Comparison of ENCODE assay signal across 36 cellular contexts in the genomic region with DNA sequence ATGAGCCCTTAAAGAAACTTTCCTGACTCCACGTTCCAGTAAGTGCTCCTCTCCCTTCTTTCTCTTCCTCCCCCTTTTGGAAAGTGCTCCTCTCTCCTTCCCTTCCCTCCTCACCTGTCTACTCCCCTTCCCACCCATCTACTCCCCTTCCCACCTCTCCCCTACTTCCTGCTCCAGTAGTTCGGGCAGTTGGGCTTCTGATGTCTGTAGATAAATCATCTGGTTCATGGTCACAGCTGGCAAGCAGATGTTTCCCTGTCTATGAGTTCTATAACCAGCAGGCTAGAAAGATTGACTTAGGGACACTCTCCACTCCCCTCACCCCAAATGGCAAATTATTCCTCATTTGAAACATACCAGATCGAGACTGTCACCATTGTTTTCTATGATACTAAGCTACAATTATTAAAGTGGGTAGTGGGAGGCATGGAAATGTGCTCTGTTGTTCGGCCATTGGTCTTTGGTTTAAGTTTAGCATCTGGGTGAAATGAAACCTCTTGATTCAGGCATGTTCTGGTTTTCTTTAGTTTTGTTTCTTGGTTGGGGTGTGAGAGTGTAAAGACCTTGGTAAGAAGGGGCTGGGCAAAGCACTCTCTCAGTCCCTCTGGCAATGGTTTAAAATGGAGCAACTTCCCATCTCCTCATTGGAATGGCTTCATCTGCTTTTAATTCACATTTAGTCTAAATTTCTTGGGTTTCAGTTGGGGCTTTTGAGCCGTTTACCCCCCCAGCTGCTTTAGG.
"Had no signal": no experiment of that assay in that cellular context is flagged by ENCODE, and none has a peak within 500 bp of the region (broad histone marks: within the 10 kb centered on the region; RNA-seq: fewer than 3 reads in every experiment).

No MANE protein-coding gene starts in this region.

- ATAC-seq: activated CD8-positive, alpha-beta memory T cell treated with anti-CD3 and anti-CD28 coated beads, Interleukin-2, amount 10 ng/mL, durations not matched to agents 7 days and 5 days; PC-3; Right ventricle myocardium inferior had no signal

- H3K4me1 ChIP-seq: colonic mucosa, Peyer's patch had no signal

- H3K27me3 Mint-ChIP-seq: activated CD4-positive, alpha-beta memory T cell treated with anti-CD3 and anti-CD28 coated beads, Interleukin-2, amount 10 ng/mL, durations not matched to agents 7 days and 5 days; activated CD8-positive, alpha-beta memory T cell treated with anti-CD3 and anti-CD28 coated beads, Interleukin-2, amount 10 ng/mL, durations not matched to agents 7 days and 5 days; activated naive CD8-positive, alpha-beta T cell treated with anti-CD3 and anti-CD28 coated beads for 36 hours had no signal

- H3K27ac Mint-ChIP-seq: activated B cell treated with CpG ODN at 0.5 μM for 24 hours; activated CD4-positive, alpha-beta memory T cell treated with anti-CD3 and anti-CD28 coated beads, Interleukin-2, amount 10 ng/mL, durations not matched to agents 7 days and 5 days; activated CD8-positive, alpha-beta memory T cell treated with anti-CD3 and anti-CD28 coated beads, Interleukin-2, amount 10 ng/mL, durations not matched to agents 7 days and 5 days; activated naive CD8-positive, alpha-beta T cell treated with anti-CD3 and anti-CD28 coated beads for 36 hours had no signal

- H3K27me3 ChIP-seq: brain microvascular endothelial cell, cardiac muscle cell, colonic mucosa, Peyer's patch had no signal

- DNase-seq: activated B cell treated with CpG ODN at 0.5 μM for 24 hours; activated CD4-positive, alpha-beta memory T cell treated with anti-CD3 and anti-CD28 coated beads, Interleukin-2, amount 10 ng/mL, durations not matched to agents 7 days and 5 days; activated CD4-positive, alpha-beta T cell treated with anti-CD3 and anti-CD28 coated beads for 4 hours; activated CD4-positive, alpha-beta T cell treated with anti-CD3 and anti-CD28 coated beads, Interleukin-2, amount 50 U/mL, for 1 hour; activated CD4-positive, CD25-positive, alpha-beta regulatory T cell treated with anti-CD3 and anti-CD28 coated beads, Interleukin-2, amount 50 U/mL, for 72 hours; activated CD8-positive, alpha-beta memory T cell treated with anti-CD3 and anti-CD28 coated beads for 24 hours; activated CD8-positive, alpha-beta memory T cell treated with anti-CD3 and anti-CD28 coated beads, Interleukin-2, amount 10 ng/mL, durations not matched to agents 7 days and 5 days; activated CD8-positive, alpha-beta memory T cell treated with anti-CD3 and anti-CD28 coated beads, Interleukin-2, amount 50 U/mL, for 48 hours; activated effector memory CD4-positive, alpha-beta T cell treated with Interleukin-2 at 50 U/mL for 16 hours; activated naive CD4-positive, alpha-beta T cell treated with anti-CD3 and anti-CD28 coated beads, Interleukin-2, amount 50 U/mL, for 16 hours; activated naive CD8-positive, alpha-beta T cell treated with anti-CD3 and anti-CD28 coated beads for 36 hours; activated T-cell treated with anti-CD3 and anti-CD28 coated beads, Interleukin-2, amount 50 U/mL, for 48 hours; amniotic stem cell; aorta; brain microvascular endothelial cell; colonic mucosa; MV-4-11; NCI-H1092; NCI-H1436 treated with DMSO at 0.1 percent for 48 hours; NCI-H1694 treated with DMSO at 0.1 percent for 48 hours; NCI-H2029 treated with DMSO at 0.1 percent for 48 hours; NCI-H2107; NCI-H2171; NCI-H446 treated with DMSO at 0.1 percent for 48 hours; NCI-H524; NCI-H69; NCI-H82; PC-3; Peyer's patch; SIG-M5; T1000 had no signal

- H3K27ac ChIP-seq: brain microvascular endothelial cell, cardiac muscle cell, colonic mucosa, Peyer's patch, RWPE1, VCaP had no signal

- H3K4me1 Mint-ChIP-seq: activated B cell treated with CpG ODN at 0.5 μM for 24 hours; activated CD4-positive, alpha-beta memory T cell treated with anti-CD3 and anti-CD28 coated beads, Interleukin-2, amount 10 ng/mL, durations not matched to agents 7 days and 5 days; activated CD8-positive, alpha-beta memory T cell treated with anti-CD3 and anti-CD28 coated beads, Interleukin-2, amount 10 ng/mL, durations not matched to agents 7 days and 5 days; activated naive CD8-positive, alpha-beta T cell treated with anti-CD3 and anti-CD28 coated beads for 36 hours; central memory CD8-positive, alpha-beta T cell had no signal

- H3K9me3 Mint-ChIP-seq: activated CD4-positive, alpha-beta memory T cell treated with anti-CD3 and anti-CD28 coated beads, Interleukin-2, amount 10 ng/mL, durations not matched to agents 7 days and 5 days; central memory CD8-positive, alpha-beta T cell had no signal

- H3K4me3 Mint-ChIP-seq: activated B cell treated with CpG ODN at 0.5 μM for 24 hours; activated CD4-positive, alpha-beta memory T cell treated with anti-CD3 and anti-CD28 coated beads, Interleukin-2, amount 10 ng/mL, durations not matched to agents 7 days and 5 days; activated CD8-positive, alpha-beta memory T cell treated with anti-CD3 and anti-CD28 coated beads, Interleukin-2, amount 10 ng/mL, durations not matched to agents 7 days and 5 days; activated naive CD8-positive, alpha-beta T cell treated with anti-CD3 and anti-CD28 coated beads for 36 hours; central memory CD8-positive, alpha-beta T cell had no signal

- H3K36me3 ChIP-seq: brain microvascular endothelial cell, cardiac muscle cell, colonic mucosa, Peyer's patch had no signal

- H3K4me3 ChIP-seq: cardiac muscle cell, colonic mucosa, Peyer's patch had no signal

- H3K9me3 ChIP-seq: colonic mucosa, Peyer's patch had no signal

- H3K36me3 Mint-ChIP-seq: activated CD8-positive, alpha-beta memory T cell treated with anti-CD3 and anti-CD28 coated beads, Interleukin-2, amount 10 ng/mL, durations not matched to agents 7 days and 5 days; activated naive CD8-positive, alpha-beta T cell treated with anti-CD3 and anti-CD28 coated beads for 36 hours had no signal
